1 cellular context compared by ENCODE assay signal in genomic region chr7:102306916-102307677, GRCh38.
TF ChIP-seq lines count a peak whose summit lies in the region.

No MANE protein-coding gene starts in this region.

TF ChIP-seq in SK-N-SH, 30 proteins besides CTCF, POLR2A, EP300 and RAD21 (continued from another document):
- TF ChIP-seq REST (IDR thresholded peaks at IDR 0.05; ENCODE audit: low read depth, low read length) (no peak), USF1 (IDR thresholded peaks at IDR 0.05; ENCODE audit: borderline replicate concordance, low read depth) (no peak), IRF3 (IDR thresholded peaks at IDR 0.05; ENCODE audit: low read depth, low read length) (no peak), POLR2AphosphoS5 (IDR thresholded peaks at IDR 0.05; ENCODE audit: low read depth, low read length) (no peak)
